In the genomic region with DNA sequence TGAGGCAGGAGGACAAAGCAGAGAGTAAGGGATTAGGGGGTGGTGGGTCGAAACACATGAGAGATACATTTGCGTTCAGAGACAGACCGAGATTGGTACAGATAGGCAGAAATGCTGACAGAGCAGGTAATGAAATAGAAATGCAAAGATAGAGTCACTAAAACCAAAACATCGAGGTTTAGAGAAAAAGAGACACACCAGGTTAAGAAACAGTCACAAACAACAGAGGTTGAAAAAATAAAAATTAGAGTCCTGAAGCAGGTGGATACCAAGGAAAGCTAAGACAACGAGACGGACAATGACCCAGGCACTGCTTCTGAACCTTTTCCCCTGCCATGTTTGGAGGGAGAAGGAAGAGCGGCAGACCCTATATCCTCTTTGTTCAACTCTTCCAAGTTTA, we compare ENCODE assay signal across 9 cellular contexts. TPM values are rescaled to one million over a fixed set of nuclear protein-coding genes. Genes with fewer than 3 reads are reported as not detected.
DNase-seq lines count a peak whose midpoint lies in the region; ATAC-seq and TF ChIP-seq lines count a peak whose summit lies in the region.
"Had no signal": no experiment of that assay in that cellular context is flagged by ENCODE, and none has a peak within 500 bp of the region (broad histone marks: within the 10 kb centered on the region; RNA-seq: fewer than 3 reads in every experiment).

No MANE protein-coding gene starts in this region.

- H3K36me3 ChIP-seq in ACC112 (ENCODE audit: insufficient read depth, low read length): no peaks in the 10 kb centered on the region
- H3K36me3 ChIP-seq in mesenchymal stem cell (ENCODE audit: control insufficient read depth in 1 of 2, insufficient read depth in 2 of 2, low read depth in 1 of 2, low read length in 2 of 2): no peaks in the 10 kb centered on the region
- H3K36me3 ChIP-seq: prostate gland had no signal

- H2BK120ac ChIP-seq in H9 (ENCODE audit: low read depth, low read length, poor library complexity, severe bottlenecking) (no peak overlapping the region), mesenchymal stem cell (ENCODE audit: low read depth, low read length) (no peak overlapping the region)

- DNase-seq in H9 (no peak), mesenchymal stem cell (no peak), GM19240 (ENCODE audit: insufficient read length, low spot score) (no peak)
- DNase-seq in activated T-helper 2 cell treated with anti-CD3 and anti-CD28 coated beads, Interferon-gamma antibody, Interleukin-2, Interleukin-4, amounts not matched to agents 10 μg/mL and 5 μg/mL and 100 μg/mL, durations not matched to agents 14 hours and 24 hours and 36 hours (ENCODE audit: low spot score): no peak
- DNase-seq in stimulated activated CD4-positive, alpha-beta T cell treated with anti-CD3 and anti-CD28 coated beads, Interleukin-15, amount 100 ng/mL, for 24 hours: no peak

- H3K9me3 ChIP-seq in H9 (ENCODE audit: control insufficient read depth, low read depth, low read length) (no peaks in the 10 kb centered on the region), mesenchymal stem cell (ENCODE audit: control insufficient read depth, low read length) (no peaks in the 10 kb centered on the region)
- H3K9me3 ChIP-seq: prostate gland had no signal

- H3K27ac ChIP-seq in ACC112 (ENCODE audit: low read depth, low read length) (no peak overlapping the region), H9 (ENCODE audit: insufficient read length, low read depth, low read length) (no peak overlapping the region), mesenchymal stem cell (ENCODE audit: low read length, poor library complexity, severe bottlenecking) (no peak overlapping the region)

- H3K36me3 Mint-ChIP-seq in H9 (ENCODE audit: insufficient read depth in 1 of 3, low read depth in 3 of 3): peaks cover 0 to 2% (median 0%) of the 10 kb centered on the region in 3 experiments; a peak in 2 of 7 replicates
- peaks cover 20% of the 10 kb centered on the region for H3K36me3 Mint-ChIP-seq in activated T-helper 2 cell treated with anti-CD3 and anti-CD28 coated beads, Interferon-gamma antibody, Interleukin-2, Interleukin-4, amounts not matched to agents 10 μg/mL and 5 μg/mL and 100 μg/mL, durations not matched to agents 14 hours and 24 hours and 36 hours (ENCODE audit: low read depth)

- peaks cover 3% of the 10 kb centered on the region for H3K23me2 ChIP-seq in H9 (ENCODE audit: insufficient read length, low read depth, low read length, poor library complexity, severe bottlenecking)

- H3K79me1 ChIP-seq in H9 (ENCODE audit: insufficient read depth, low read depth, low read length, poor library complexity, severe bottlenecking): no peaks in the 10 kb centered on the region
- H3K79me1 ChIP-seq in mesenchymal stem cell (replicated peaks; ENCODE audit: low read length, poor library complexity, severe bottlenecking): peaks cover 2% of the 10 kb centered on the region

- no CpG with 5 or more reads among the region's 7 CpGs for WGBS in H9 (ENCODE audit: extremely low coverage, insufficient read length, low lambda C conversion rate)
- WGBS in mesenchymal stem cell: 100% methylated on average over 5 of the region's 7 CpGs

- H3K4me2 ChIP-seq in H9 (ENCODE audit: insufficient read depth, insufficient read length, low read length) (peak overlapping the region; percentile 86), mesenchymal stem cell (ENCODE audit: low read length, poor library complexity, severe bottlenecking) (no peak overlapping the region)

- no peak overlapping the region for H2BK15ac ChIP-seq in H9 (ENCODE audit: low read depth, low read length)
- no peak overlapping the region for H2BK15ac ChIP-seq in mesenchymal stem cell (ENCODE audit: low read depth, poor library complexity, severe bottlenecking)

- H3K27me3 ChIP-seq in ACC112 (ENCODE audit: insufficient read depth, low read length) (no peaks in the 10 kb centered on the region), H9 (ENCODE audit: insufficient read depth, low read length) (no peaks in the 10 kb centered on the region), mesenchymal stem cell (ENCODE audit: control insufficient read depth in 1 of 2, insufficient read depth in 1 of 2, low read length in 2 of 2) (no peaks in the 10 kb centered on the region)

- H3K27ac Mint-ChIP-seq in H9: no peak overlapping the region
- peak overlapping the region; percentile 98 for H3K27ac Mint-ChIP-seq in activated T-helper 2 cell treated with anti-CD3 and anti-CD28 coated beads, Interferon-gamma antibody, Interleukin-2, Interleukin-4, amounts not matched to agents 10 μg/mL and 5 μg/mL and 100 μg/mL, durations not matched to agents 14 hours and 24 hours and 36 hours

- H3K79me2 ChIP-seq in ACC112 (ENCODE audit: control insufficient read depth, insufficient read depth, low read length, unreplicated experiment) (peaks cover 42% of the 10 kb centered on the region), H9 (ENCODE audit: insufficient read depth, low read length) (peaks cover 29% of the 10 kb centered on the region; the same call in 1 of the 2 replicates)

- H2BK20ac ChIP-seq in H9 (ENCODE audit: low read depth, low read length, poor library complexity, severe bottlenecking): no peak overlapping the region

- H4K5ac ChIP-seq in H9 (ENCODE audit: insufficient read length, low read depth, low read length): no peak overlapping the region

- H2AK5ac ChIP-seq in H9 (ENCODE audit: insufficient read length, low read length): no peak overlapping the region
- peak overlapping the region; percentile 45 for H2AK5ac ChIP-seq in mesenchymal stem cell (ENCODE audit: low read length, severe bottlenecking)

- no peaks in the 10 kb centered on the region for H3K9me3 Mint-ChIP-seq in H9
- H3K9me3 Mint-ChIP-seq in activated T-helper 2 cell treated with anti-CD3 and anti-CD28 coated beads, Interferon-gamma antibody, Interleukin-2, Interleukin-4, amounts not matched to agents 10 μg/mL and 5 μg/mL and 100 μg/mL, durations not matched to agents 14 hours and 24 hours and 36 hours: peaks cover 4% of the 10 kb centered on the region

- no peak overlapping the region for H2BK12ac ChIP-seq in H9 (ENCODE audit: insufficient read length, low read depth, low read length)
- H2BK12ac ChIP-seq in mesenchymal stem cell (ENCODE audit: low read length in 2 of 2): no peak overlapping the region

- H3K27me3 Mint-ChIP-seq in H9 (ENCODE audit: low read depth): peaks cover 2% of the 10 kb centered on the region
- peaks cover 13% of the 10 kb centered on the region for H3K27me3 Mint-ChIP-seq in activated T-helper 2 cell treated with anti-CD3 and anti-CD28 coated beads, Interferon-gamma antibody, Interleukin-2, Interleukin-4, amounts not matched to agents 10 μg/mL and 5 μg/mL and 100 μg/mL, durations not matched to agents 14 hours and 24 hours and 36 hours (ENCODE audit: low read depth)

- no peak overlapping the region for H3K23ac ChIP-seq in H9 (ENCODE audit: insufficient read length, low read depth, low read length)
- H3K23ac ChIP-seq in mesenchymal stem cell (ENCODE audit: low read length in 2 of 2): no peak overlapping the region

- H3K4me3 Mint-ChIP-seq in H9: peak overlapping the region; percentile 79 to 89; a peak in 4 of 5 replicates
- H3K4me3 Mint-ChIP-seq in activated T-helper 2 cell treated with anti-CD3 and anti-CD28 coated beads, Interferon-gamma antibody, Interleukin-2, Interleukin-4, amounts not matched to agents 10 μg/mL and 5 μg/mL and 100 μg/mL, durations not matched to agents 14 hours and 24 hours and 36 hours (ENCODE audit: low read depth): peak overlapping the region; percentile 64

- intact Hi-C loops in activated T-helper 2 cell treated with anti-CD3 and anti-CD28 coated beads, Interferon-gamma antibody, Interleukin-2, Interleukin-4, amounts not matched to agents 10 μg/mL and 5 μg/mL and 100 μg/mL, durations not matched to agents 14 hours and 24 hours and 36 hours (cut with micrococcal nuclease): loop anchor here (1.0 kb wide), 2 partner anchors 8 to 52 kb away; no protein-coding TSS in a partner anchor

- H3K56ac ChIP-seq in H9 (ENCODE audit: insufficient read length, low read depth, low read length): no peak overlapping the region

- H3K9ac ChIP-seq in H9 (ENCODE audit: extremely low read depth, insufficient read length, low read length) (peak overlapping the region; percentile 43), mesenchymal stem cell (ENCODE audit: low read length) (no peak overlapping the region)

- no peak for TF ChIP-seq CTCF in H9 (conservative IDR thresholded peaks at IDR 0.05)

- H4K20me1 ChIP-seq in H9 (ENCODE audit: control insufficient read depth, insufficient read depth, insufficient read length): peaks cover 2% of the 10 kb centered on the region

- no peak overlapping the region for H2AFZ ChIP-seq in ACC112 (ENCODE audit: low read length, unreplicated experiment)
- no peak overlapping the region for H2AFZ ChIP-seq in H9 (ENCODE audit: low read length)
- no peak overlapping the region for H2AFZ ChIP-seq in mesenchymal stem cell (ENCODE audit: low read depth, low read length)

- ATAC-seq in HG03342 (IDR thresholded peaks at IDR 0.05; ENCODE audit: unreplicated experiment): no peak
- ATAC-seq in HG02870 (IDR thresholded peaks at IDR 0.05; ENCODE audit: unreplicated experiment): no peak

- no peak overlapping the region for H3K14ac ChIP-seq in H9 (ENCODE audit: insufficient read depth, low read length)
- no peak overlapping the region for H3K14ac ChIP-seq in mesenchymal stem cell (ENCODE audit: low read length in 2 of 2)

- no peak overlapping the region for H2BK5ac ChIP-seq in H9 (ENCODE audit: insufficient read length, low read length)
- H2BK5ac ChIP-seq in mesenchymal stem cell (ENCODE audit: low read depth, low read length, poor library complexity, severe bottlenecking): no peak overlapping the region

- no peak overlapping the region for H3T11ph ChIP-seq in H9 (ENCODE audit: low read length)

- H3K4ac ChIP-seq in H9 (ENCODE audit: low read depth, low read length) (no peak overlapping the region), mesenchymal stem cell (ENCODE audit: low read depth in 1 of 2, low read length in 2 of 2) (no peak overlapping the region)

- H4K91ac ChIP-seq in H9 (ENCODE audit: insufficient read length, low read depth, low read length) (no peak overlapping the region), mesenchymal stem cell (ENCODE audit: low read length) (no peak overlapping the region)

- H3K4me3 ChIP-seq in ACC112 (ENCODE audit: low read depth, low read length): peak overlapping the region; percentile 79
- peak overlapping the region in 1 of 2 experiments; percentile 32 for H3K4me3 ChIP-seq in mesenchymal stem cell (ENCODE audit: insufficient read depth in 1 of 2, low read depth in 1 of 2, low read length in 2 of 2)

- H3K4me1 Mint-ChIP-seq in H9: peaks cover 25 to 36% of the 10 kb centered on the region in 2 experiments
- H3K4me1 Mint-ChIP-seq in activated T-helper 2 cell treated with anti-CD3 and anti-CD28 coated beads, Interferon-gamma antibody, Interleukin-2, Interleukin-4, amounts not matched to agents 10 μg/mL and 5 μg/mL and 100 μg/mL, durations not matched to agents 14 hours and 24 hours and 36 hours (ENCODE audit: low read depth): peaks cover 25% of the 10 kb centered on the region

- H3K18ac ChIP-seq in H9 (ENCODE audit: insufficient read length, low read depth, low read length) (no peak overlapping the region), mesenchymal stem cell (ENCODE audit: low read depth in 1 of 2, low read length in 2 of 2) (no peak overlapping the region)

- H3K4me1 ChIP-seq in ACC112 (ENCODE audit: control insufficient read depth, insufficient read depth, low read length, unreplicated experiment) (peaks cover 14% of the 10 kb centered on the region), H9 (ENCODE audit: insufficient read depth, low read length) (peaks cover 3% of the 10 kb centered on the region; the same call in 1 of the 2 replicates), mesenchymal stem cell (ENCODE audit: control insufficient read depth, insufficient read depth, low read depth, low read length) (peaks cover 1% of the 10 kb centered on the region)

- no peak overlapping the region for H4K8ac ChIP-seq in H9 (replicated peaks; ENCODE audit: insufficient read length, low read depth, low read length)
- H4K8ac ChIP-seq in mesenchymal stem cell (ENCODE audit: low read length): no peak overlapping the region

RNA-seq across cellular contexts. Expression of gene MAPK1, which starts 1.2 kb away (rescaled TPM):
- total RNA-seq in H9 (2021): 90.3 and 98.1 TPM in 2 replicates
- total RNA-seq in activated T-helper 2 cell treated with anti-CD3 and anti-CD28 coated beads, Interferon-gamma antibody, Interleukin-2, Interleukin-4, amounts not matched to agents 10 μg/mL and 5 μg/mL and 100 μg/mL, durations not matched to agents 14 hours and 24 hours and 36 hours: 150 and 153 TPM in 2 replicates
- 67.7 TPM for polyA plus RNA-seq in mesenchymal stem cell (2013, experiment 1 of 2)
- 67.1 TPM for polyA plus RNA-seq in mesenchymal stem cell (2013, experiment 2 of 2)
